Comparison of ENCODE assay signal across 8 cellular contexts in the genomic region with DNA sequence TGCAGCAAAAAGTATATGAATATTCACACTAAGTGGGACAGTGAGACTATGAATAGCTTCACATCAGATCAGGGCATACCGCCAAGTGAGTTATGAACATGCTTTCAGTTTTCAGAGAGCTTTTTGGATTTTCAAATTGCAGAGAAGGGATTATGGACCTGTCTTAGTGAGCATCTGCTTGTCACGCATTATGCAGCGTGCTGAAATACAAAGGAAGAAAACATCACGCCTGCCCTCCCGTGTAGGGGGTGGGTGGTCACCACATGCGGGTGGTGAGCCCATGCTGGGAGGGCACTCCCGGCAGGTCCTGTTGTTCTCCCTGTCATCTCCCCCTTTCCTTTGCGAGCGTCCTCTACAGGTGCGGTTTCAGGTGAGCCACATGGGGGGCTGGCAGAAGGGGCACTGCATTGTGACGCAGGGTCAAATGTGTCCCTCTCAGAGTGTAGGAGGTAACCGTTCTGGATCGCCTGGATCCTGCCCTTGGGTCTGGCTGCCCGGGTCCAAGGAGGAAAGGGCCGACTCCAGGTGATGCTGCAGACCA. TPM values are rescaled to one million over a fixed set of nuclear protein-coding genes. Genes with fewer than 3 reads are reported as not detected.
DNase-seq lines count a peak whose midpoint lies in the region; ATAC-seq, FAIRE-seq and TF ChIP-seq lines count a peak whose summit lies in the region.

No MANE protein-coding gene starts in this region.

- no peak overlapping the region for H3K4me3 ChIP-seq in GM23338
- peak overlapping the region; percentile 44; the same call in 1 of the 2 replicates for H3K4me3 ChIP-seq in OCI-LY3 (ENCODE audit: low read length)
- H3K4me3 ChIP-seq in keratinocyte (ENCODE audit: control insufficient read depth in 2 of 3, extremely low read depth in 1 of 3, insufficient read depth in 2 of 3, low read depth in 1 of 3, low read length in 3 of 3), result no peak overlapping the region
- no peak overlapping the region for H3K4me3 ChIP-seq in PC-3 (ENCODE audit: low read length)

- H3K4me2 ChIP-seq in GM23338 (peak overlapping the region; percentile 69; the same call in 1 of the 2 replicates), OCI-LY3 (ENCODE audit: low read length) (peak overlapping the region; percentile 52), keratinocyte (ENCODE audit: control insufficient read depth, extremely low read depth, insufficient read depth, low read depth, low read length) (peak overlapping the region; percentile 67), PC-3 (ENCODE audit: low read length) (no peak overlapping the region)

- H3K9me2 ChIP-seq in GM23338 (ENCODE audit: insufficient read depth) (no peaks in the 10 kb centered on the region), PC-3 (replicated peaks; ENCODE audit: low read length) (no peaks in the 10 kb centered on the region)

- peaks cover 50% of the 10 kb centered on the region for H3K4me1 ChIP-seq in GM23338 (ENCODE audit: insufficient read depth)
- peaks cover 58% of the 10 kb centered on the region for H3K4me1 ChIP-seq in OCI-LY3 (ENCODE audit: low read length)
- peaks cover 30% of the 10 kb centered on the region for H3K4me1 ChIP-seq in keratinocyte (ENCODE audit: control insufficient read depth, extremely low read depth, insufficient read depth, low read length)
- H3K4me1 ChIP-seq in PC-3 (ENCODE audit: insufficient read depth, low read length), result peaks cover 16% of the 10 kb centered on the region

- H3K36me3 Mint-ChIP-seq in GM23338 (ENCODE audit: low read depth), result no peaks in the 10 kb centered on the region

- CTCF ChIA-PET in PC-3 (lab: Charles Lee), result no interaction called here

- no peaks in the 10 kb centered on the region for H3F3A ChIP-seq in GM23338 (replicated peaks; ENCODE audit: low read depth)
- H3F3A ChIP-seq in PC-3 (ENCODE audit: low read length, unreplicated experiment), result no peaks in the 10 kb centered on the region

- POLR2A ChIA-PET in PC-3 (lab: Charles Lee; ENCODE audit: unreplicated experiment), result no interaction called here

- peaks cover 36% of the 10 kb centered on the region for H3K4me1 Mint-ChIP-seq in GM23338

- ATAC-seq in GM18858 (IDR thresholded peaks at IDR 0.05; ENCODE audit: unreplicated experiment) (peak; percentile 7), GM23338 (peak; percentile 34), GM21367 (IDR thresholded peaks at IDR 0.05; ENCODE audit: unreplicated experiment) (no peak), PC-3 (no peak)

- H2AFZ ChIP-seq in GM23338, result no peak overlapping the region
- H2AFZ ChIP-seq in OCI-LY3 (ENCODE audit: low read depth, low read length), result no peak overlapping the region
- no peak overlapping the region for H2AFZ ChIP-seq in keratinocyte (ENCODE audit: control insufficient read depth, low read length)
- H2AFZ ChIP-seq in PC-3 (ENCODE audit: low read length), result no peak overlapping the region

- no peak for DNase-seq in GM23338 (ENCODE audit: low spot score)
- no peak for DNase-seq in keratinocyte (ENCODE audit: low read depth, low spot score)
- no peak for DNase-seq in kidney glomerular epithelial cell (lab: John Stamatoyannopoulos, UW)
- DNase-seq in NCI-H1105 (lab: John Stamatoyannopoulos, UW), result no peak
- DNase-seq in PC-3, result no peak

- H3K9me3 ChIP-seq in OCI-LY3 (ENCODE audit: insufficient read depth, low read length), result no peaks in the 10 kb centered on the region
- H3K9me3 ChIP-seq in keratinocyte (ENCODE audit: control insufficient read depth, low read depth, low read length), result no peaks in the 10 kb centered on the region
- H3K9me3 ChIP-seq in PC-3 (ENCODE audit: low read length), result no peaks in the 10 kb centered on the region

- H4K20me1 ChIP-seq in GM23338 (replicated peaks; ENCODE audit: insufficient read depth) (no peaks in the 10 kb centered on the region), OCI-LY3 (ENCODE audit: insufficient read depth, low read length) (peaks cover 98% of the 10 kb centered on the region), keratinocyte (ENCODE audit: control insufficient read depth, extremely low read depth, insufficient read depth, low read length) (peaks cover 1% of the 10 kb centered on the region), PC-3 (ENCODE audit: low read length) (no peaks in the 10 kb centered on the region)

- H3K36me3 ChIP-seq in GM23338 (ENCODE audit: insufficient read depth) (no peaks in the 10 kb centered on the region), OCI-LY3 (replicated peaks; ENCODE audit: low read depth, low read length) (peaks cover 22% of the 10 kb centered on the region), keratinocyte (ENCODE audit: control insufficient read depth in 2 of 2, extremely low read depth in 1 of 2, insufficient read depth in 2 of 2, low read length in 2 of 2) (peaks cover 0 to 5% of the 10 kb centered on the region in 2 experiments), PC-3 (ENCODE audit: low read depth, low read length) (no peaks in the 10 kb centered on the region)

- no peaks in the 10 kb centered on the region for H3K9me3 Mint-ChIP-seq in GM23338

- H3K27me3 ChIP-seq in GM23338 (ENCODE audit: insufficient read depth), result no peaks in the 10 kb centered on the region
- H3K27me3 ChIP-seq in OCI-LY3 (ENCODE audit: low read depth, low read length), result no peaks in the 10 kb centered on the region
- no peaks in the 10 kb centered on the region for H3K27me3 ChIP-seq in keratinocyte (ENCODE audit: control insufficient read depth, extremely low read depth, insufficient read depth, low read length)
- H3K27me3 ChIP-seq in PC-3 (ENCODE audit: low read length), result no peaks in the 10 kb centered on the region

- intact Hi-C loops in PC-3 (cut with micrococcal nuclease), result no loop called here

- H3K9ac ChIP-seq in OCI-LY3 (ENCODE audit: low read length) (no peak overlapping the region), keratinocyte (ENCODE audit: control insufficient read depth, extremely low read depth, insufficient read depth, low read length) (no peak overlapping the region), PC-3 (ENCODE audit: low read length) (no peak overlapping the region)

- BruUV-seq in PC-3 (replicated peaks; lab: Mats Ljungman, UMichigan), result no TSS peak

- dilution Hi-C loops in keratinocyte (cut with MboI; ENCODE audit: extremely low pct_ligation_motif_present, low sequenced_read_pairs), result no loop called here

- TF ChIP-seq CTCF in GM23338 (conservative IDR thresholded peaks at IDR 0.05; ENCODE audit: low read depth in 2 of 2), result no peak
- TF ChIP-seq CTCF in OCI-LY3 (IDR thresholded peaks at IDR 0.05; ENCODE audit: low read depth, low read length), result no peak
- TF ChIP-seq CTCF in keratinocyte (optimal IDR thresholded peaks at IDR 0.05 in 1 of 3, IDR thresholded peaks at IDR 0.05 in 1 of 3, conservative IDR thresholded peaks at IDR 0.05 in 1 of 3; ENCODE audit: extremely low read depth in 1 of 3, insufficient read depth in 2 of 3, low read length in 3 of 3), result no peak
- no peak for TF ChIP-seq CTCF in PC-3 (conservative IDR thresholded peaks at IDR 0.05; ENCODE audit: low read depth, low read length)

- H3K79me2 ChIP-seq in GM23338 (replicated peaks; ENCODE audit: insufficient read depth) (peaks cover 56% of the 10 kb centered on the region), OCI-LY3 (ENCODE audit: low read length) (peaks cover 100% of the 10 kb centered on the region), keratinocyte (ENCODE audit: control insufficient read depth, insufficient read depth, low read length) (peaks cover 40% of the 10 kb centered on the region), PC-3 (ENCODE audit: low read length) (peaks cover 88% of the 10 kb centered on the region)

- H3K27ac ChIP-seq in GM23338 (ENCODE audit: low read depth) (peak overlapping the region; percentile 72), OCI-LY3 (ENCODE audit: low read length) (peak overlapping the region; percentile 52), keratinocyte (ENCODE audit: control insufficient read depth, insufficient read depth, low read length) (peak overlapping the region; percentile 22), PC-3 (ENCODE audit: low read length) (no peak overlapping the region)

- peak overlapping the region; percentile 89; the same call in 1 of the 2 replicates for H3K27ac Mint-ChIP-seq in GM23338

- no peak for FAIRE-seq in keratinocyte (lab: Jason Lieb, UNC)

- H3K4me3 Mint-ChIP-seq in GM23338, result no peak overlapping the region

- H3K27me3 Mint-ChIP-seq in GM23338 (ENCODE audit: insufficient read depth, low read depth, poor library complexity), result peaks cover 2% of the 10 kb centered on the region

- peaks cover under 1% of the 10 kb centered on the region for H3K9me1 ChIP-seq in keratinocyte (ENCODE audit: control insufficient read depth, extremely low read depth, insufficient read depth, low read length)

TF ChIP-seq in GM23338, 12 proteins besides CTCF, POLR2A, EP300 and RAD21 (continues in another document):
- TF ChIP-seq ZNF331 (CRISPR knock-in tag; IDR thresholded peaks at IDR 0.05; ENCODE audit: low read depth), result no peak
- TF ChIP-seq ETS1 (IDR thresholded peaks at IDR 0.05), result no peak
- no peak for TF ChIP-seq ZNF114 (CRISPR knock-in tag; IDR thresholded peaks at IDR 0.05)

RNA-seq across cellular contexts. Expression of gene TRAF3, which starts 42.6 kb away (rescaled TPM):
- total RNA-seq in GM23338 (2014; rRNA removed; shearing (Covaris generic)), result 9.3 and 10.8 TPM in 2 replicates
- 3.5 and 3.7 TPM in 2 replicates for polyA plus RNA-seq in GM23338 (2016; fragmentation: Nextera tagmentation; extraction: Ambion mirVana)
- 11.0 to 20.1 TPM (median 12.5 TPM) in 3 replicates for polyA plus RNA-seq in keratinocyte
- 11.3 TPM for polyA plus RNA-seq in keratinocyte (2011; ENCODE audit: low read depth)
- 14.0 and 17.4 TPM in 2 replicates for polyA plus RNA-seq in keratinocyte (2011; cell fraction: cytosol; rRNA removed)
- 18.8 and 22.7 TPM in 2 replicates for polyA plus RNA-seq in keratinocyte (2011; cell fraction: nucleus; rRNA removed)
- 5.2 and 16.8 TPM in 2 replicates for polyA plus RNA-seq in keratinocyte (2012; ENCODE audit: low replicate concordance)
- 21.9 to 45.6 TPM (median 25.2 TPM) in 3 replicates for polyA minus RNA-seq in keratinocyte
- 12.5 TPM for polyA minus RNA-seq in keratinocyte (2011; cell fraction: cytosol; rRNA and poly(A)+ RNA removed)
- polyA minus RNA-seq in keratinocyte (2011; cell fraction: nucleus; rRNA and poly(A)+ RNA removed), result 11.1 and 14.6 TPM in 2 replicates
- total RNA-seq in PC-3 (2014; rRNA removed), result 19.4 and 35.0 TPM in 2 replicates

Comparison
In these comparisons a context has a peak if more than half of its experiments do, and no peak if none do; other contexts are left out.
1. ATAC-seq: peak in GM18858 (single experiment) and GM23338 (single experiment); none in GM21367 (single experiment) and PC-3 (single experiment).